Comparison of ENCODE assay signal across 19 cellular contexts in the genomic region with DNA sequence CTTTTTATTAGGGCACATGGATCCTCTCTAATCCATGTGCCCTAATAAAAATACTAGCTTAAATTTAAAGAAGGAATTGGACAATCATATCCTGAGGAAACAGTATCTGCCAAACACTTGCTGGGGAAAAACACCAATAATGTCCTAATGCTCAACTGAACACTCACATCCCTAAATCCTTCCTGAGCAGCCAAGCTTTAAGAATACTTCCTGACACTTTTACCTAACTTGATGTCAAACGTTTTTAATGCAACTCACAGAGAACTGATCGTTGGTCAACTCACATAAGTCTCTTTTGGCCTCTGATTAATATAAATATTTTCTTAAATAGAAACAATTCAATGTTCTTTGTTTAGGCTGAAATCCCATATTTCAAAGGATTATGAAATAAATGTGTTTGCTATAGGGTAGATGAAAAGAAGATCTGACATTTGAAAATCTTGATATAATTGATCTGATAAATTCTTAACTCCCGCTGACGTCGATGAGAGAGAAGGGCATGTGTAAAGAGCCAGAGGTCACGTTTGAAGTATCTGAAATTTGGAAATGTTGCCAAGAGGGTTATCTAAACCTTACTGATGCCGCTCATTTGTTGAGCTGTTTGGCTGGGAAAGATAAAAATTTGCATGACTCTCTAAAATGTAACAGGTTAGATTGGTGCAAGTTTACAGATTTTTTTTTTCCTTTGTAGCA.
DNase-seq lines count a peak whose midpoint lies in the region; ATAC-seq and TF ChIP-seq lines count a peak whose summit lies in the region.
"Had no signal": no experiment of that assay in that cellular context is flagged by ENCODE, and none has a peak within 500 bp of the region (broad histone marks: within the 10 kb centered on the region; RNA-seq: fewer than 3 reads in every experiment).

No MANE protein-coding gene starts in this region.

- H3K27ac Mint-ChIP-seq in chondrocyte (ENCODE audit: unreplicated experiment), result no peak overlapping the region
- H3K27ac Mint-ChIP-seq: CD8-positive, alpha-beta T cell had no signal

- H3K4me3 ChIP-seq in fibroblast of the aortic adventitia (ENCODE audit: low read depth, low read length) (no peak overlapping the region), right lobe of liver (no peak overlapping the region), stomach (no peak overlapping the region), Karpas-422 (ENCODE audit: low read length) (no peak overlapping the region)
- H3K4me3 ChIP-seq: SJSA1 had no signal

- no peak overlapping the region for H3K4me3 Mint-ChIP-seq in chondrocyte (ENCODE audit: unreplicated experiment)
- H3K4me3 Mint-ChIP-seq: CD8-positive, alpha-beta T cell had no signal

- WGBS in right lobe of liver (ENCODE audit: insufficient coverage, low coverage, low lambda C conversion rate, missing lambda C conversion rate), result 24% methylated on average over 7 of the region's 7 CpGs
- WGBS in stomach, 5 donors, result 20 to 34% (median 23%) methylated on average over 7 of the region's 7 CpGs

- no peak for TF ChIP-seq POLR2A in right lobe of liver (IDR thresholded peaks at IDR 0.05)
- TF ChIP-seq POLR2A in stomach (IDR thresholded peaks at IDR 0.05), result no peak

- TF ChIP-seq CTCF in VCaP (conservative IDR thresholded peaks at IDR 0.05), result no peak
- TF ChIP-seq CTCF in fibroblast of the aortic adventitia (IDR thresholded peaks at IDR 0.05; ENCODE audit: insufficient read depth, low read length), result no peak
- no peak for TF ChIP-seq CTCF in right lobe of liver (IDR thresholded peaks at IDR 0.05)
- TF ChIP-seq CTCF in stomach (IDR thresholded peaks at IDR 0.05), result no peak
- TF ChIP-seq CTCF in chondrocyte (IDR thresholded peaks at IDR 0.05), result no peak

- H3K4me1 Mint-ChIP-seq in chondrocyte (ENCODE audit: low read depth), result no peaks in the 10 kb centered on the region

- no peaks in the 10 kb centered on the region for H3K9me3 ChIP-seq in right lobe of liver
- H3K9me3 ChIP-seq in stomach, result no peaks in the 10 kb centered on the region
- no peaks in the 10 kb centered on the region for H3K9me3 ChIP-seq in Karpas-422 (ENCODE audit: low read length)
- H3K9me3 ChIP-seq: SJSA1 had no signal

- ATAC-seq in right lobe of liver, result peak; percentile 57 to 84 (median 76)
- ATAC-seq in esophagus mucosa, result no peak
- ATAC-seq: CD8-positive, alpha-beta T cell; Right ventricle myocardium inferior had no signal

- H3K4me1 ChIP-seq in right lobe of liver (peaks cover 0 to 44% (median 11%) of the 10 kb centered on the region in 4 donors), stomach (peaks cover 0 to 20% (median 8%) of the 10 kb centered on the region in 4 donors), Karpas-422 (ENCODE audit: low read length) (no peaks in the 10 kb centered on the region)

- no peaks in the 10 kb centered on the region for H3K36me3 Mint-ChIP-seq in chondrocyte (ENCODE audit: low read depth)
- H3K36me3 Mint-ChIP-seq: CD8-positive, alpha-beta T cell had no signal

- no peak overlapping the region for H3K4me2 ChIP-seq in Karpas-422 (ENCODE audit: low read depth, low read length, poor library complexity, severe bottlenecking)

- no peaks in the 10 kb centered on the region for H3K9me3 Mint-ChIP-seq in chondrocyte (ENCODE audit: low read depth)
- H3K9me3 Mint-ChIP-seq: CD8-positive, alpha-beta T cell had no signal

- H3K27ac ChIP-seq in VCaP (peak overlapping the region; percentile 27; the same call in 1 of the 2 replicates), right lobe of liver (no peak overlapping the region), stomach (peak overlapping the region in 1 of 5 donors; percentile 28), Karpas-422 (ENCODE audit: low read length) (no peak overlapping the region)
- H3K27ac ChIP-seq: SJSA1 had no signal

- H3K79me2 ChIP-seq in Karpas-422 (ENCODE audit: low read length), result no peaks in the 10 kb centered on the region

- no peak for TF ChIP-seq EP300 in stomach (IDR thresholded peaks at IDR 0.05)

- peaks cover 18% of the 10 kb centered on the region for H3K27me3 Mint-ChIP-seq in chondrocyte (ENCODE audit: low read depth)

- H3K27me3 ChIP-seq in right lobe of liver, result peaks cover 0 to 4% of the 10 kb centered on the region in 2 donors
- H3K27me3 ChIP-seq in stomach, result no peaks in the 10 kb centered on the region
- H3K27me3 ChIP-seq in Karpas-422 (ENCODE audit: low read length), result no peaks in the 10 kb centered on the region
- H3K27me3 ChIP-seq: SJSA1 had no signal

- intact Hi-C loops in right lobe of liver (cut with DNase I) (no loop called here), stomach (cut with DNase I; ENCODE audit: low total_unique reads) (no loop called here)

- no peak overlapping the region for H3K9ac ChIP-seq in Karpas-422 (ENCODE audit: low read length)

- no peaks in the 10 kb centered on the region for H3K9me2 ChIP-seq in Karpas-422 (replicated peaks; ENCODE audit: insufficient read depth, low read length)

- no peak overlapping the region for H2AFZ ChIP-seq in Karpas-422 (ENCODE audit: low read length)

- H4K20me1 ChIP-seq in Karpas-422 (ENCODE audit: insufficient read depth, low read depth, low read length), result no peaks in the 10 kb centered on the region

- DNase-seq in fibroblast of the aortic adventitia (ENCODE audit: low read depth) (peak; percentile 10), right lobe of liver (peak in 1 of 3 donors; percentile 49), stomach (peak; percentile 34), Karpas-422 (no peak), NCI-H2196 (lab: John Stamatoyannopoulos, UW; ENCODE audit: unreplicated experiment) (no peak), chondrocyte (ENCODE audit: low spot score) (no peak)
- DNase-seq: AML-193; C1 segment of cervical spinal cord; CD8-positive, alpha-beta T cell; KBM-7; NCI-H1092; NCI-H1436; NCI-H187 treated with DMSO at 0.1 percent for 48 hours; NCI-H345; NCI-H524 treated with DMSO at 0.1 percent for 48 hours had no signal

- H3K36me3 ChIP-seq in right lobe of liver (no peaks in the 10 kb centered on the region), stomach (no peaks in the 10 kb centered on the region), Karpas-422 (ENCODE audit: insufficient read depth, low read length) (no peaks in the 10 kb centered on the region)
- H3K36me3 ChIP-seq: SJSA1 had no signal

Comparison
In these comparisons a context has a peak if more than half of its experiments do, and no peak if none do; other contexts are left out.
1. DNase-seq: peak in fibroblast of the aortic adventitia (single experiment) and stomach (single experiment); none in Karpas-422 (single experiment), NCI-H2196 (single experiment) and chondrocyte (single experiment).